ENCODE assay signal across 10 cellular contexts in genomic region chr1:40421694-40422384, GRCh38. TPM values are rescaled to one million over a fixed set of nuclear protein-coding genes. Genes with fewer than 3 reads are reported as not detected.
DNase-seq lines count a peak whose midpoint lies in the region; ATAC-seq and TF ChIP-seq lines count a peak whose summit lies in the region.
"Had no signal": no experiment of that assay in that cellular context is flagged by ENCODE, and none has a peak within 500 bp of the region (broad histone marks: within the 10 kb centered on the region; RNA-seq: fewer than 3 reads in every experiment).

No MANE protein-coding gene starts in this region.

- no peak overlapping the region for H3K4me3 ChIP-seq in astrocyte of the cerebellum (ENCODE audit: low read depth, low read length)
- no peak overlapping the region for H3K4me3 ChIP-seq in Karpas-422 (ENCODE audit: low read length)
- H3K4me3 ChIP-seq: cardiac muscle cell, tibial nerve had no signal

- H3K36me3 Mint-ChIP-seq in naive thymus-derived CD8-positive, alpha-beta T cell: peaks cover 16 to 83% (median 49%) of the 10 kb centered on the region in 3 donors

- H3K4me1 Mint-ChIP-seq in naive thymus-derived CD8-positive, alpha-beta T cell: peaks cover 21 to 48% (median 32%) of the 10 kb centered on the region in 4 donors

- no peaks in the 10 kb centered on the region for H4K20me1 ChIP-seq in Karpas-422 (ENCODE audit: insufficient read depth, low read depth, low read length)

- H3K9me2 ChIP-seq in Karpas-422 (replicated peaks; ENCODE audit: insufficient read depth, low read length): no peaks in the 10 kb centered on the region

- no peaks in the 10 kb centered on the region for H3K36me3 ChIP-seq in Karpas-422 (ENCODE audit: insufficient read depth, low read length)

- POLR2A ChIA-PET in naive thymus-derived CD8-positive, alpha-beta T cell (lab: Charles Lee): no interaction called here

- H3K9me3 ChIP-seq in Karpas-422 (ENCODE audit: low read length): no peaks in the 10 kb centered on the region
- H3K9me3 ChIP-seq: tibial nerve had no signal

- peaks cover 0 to 4% (median 0%) of the 10 kb centered on the region in 9 donors for H3K9me3 Mint-ChIP-seq in naive thymus-derived CD8-positive, alpha-beta T cell

- in situ Hi-C loops in astrocyte of the cerebellum (cut with HindIII; ENCODE audit: low sequenced_read_pairs): no loop called here

- ATAC-seq in naive thymus-derived CD8-positive, alpha-beta T cell: no peak
- ATAC-seq in GM19324 (IDR thresholded peaks at IDR 0.05; ENCODE audit: low FRiP score, unreplicated experiment): no peak
- ATAC-seq in GM19035 (IDR thresholded peaks at IDR 0.05; ENCODE audit: unreplicated experiment): no peak

- peak overlapping the region in 9 of 10 donors; percentile 61 to 88 (median 73) for H3K27ac Mint-ChIP-seq in naive thymus-derived CD8-positive, alpha-beta T cell

- H3K4me3 Mint-ChIP-seq in naive thymus-derived CD8-positive, alpha-beta T cell: peak overlapping the region in 1 of 10 donors; percentile 44

- H3K4me1 ChIP-seq in Karpas-422 (ENCODE audit: low read length): no peaks in the 10 kb centered on the region

- no peaks in the 10 kb centered on the region for H3K27me3 Mint-ChIP-seq in naive thymus-derived CD8-positive, alpha-beta T cell

- TF ChIP-seq CTCF in astrocyte of the cerebellum (IDR thresholded peaks at IDR 0.05; ENCODE audit: low read depth, low read length, missing control alignments): no peak

- no peak overlapping the region for H3K9ac ChIP-seq in Karpas-422 (ENCODE audit: low read length)

- no peak overlapping the region for H3K27ac ChIP-seq in Karpas-422 (ENCODE audit: low read length)
- H3K27ac ChIP-seq: cardiac muscle cell had no signal

- H3K27me3 ChIP-seq in Karpas-422 (ENCODE audit: low read length): no peaks in the 10 kb centered on the region
- H3K27me3 ChIP-seq: cardiac muscle cell, tibial nerve had no signal

- no peaks in the 10 kb centered on the region for H3K79me2 ChIP-seq in Karpas-422 (ENCODE audit: low read length)

- DNase-seq in COR-L47 (lab: John Stamatoyannopoulos, UW) (peak; percentile 52), NCI-H1092 (lab: John Stamatoyannopoulos, UW) (peak; percentile 56), astrocyte of the cerebellum (ENCODE audit: low read depth) (peak; percentile 31), Karpas-422 (no peak), NCI-H524 (lab: John Stamatoyannopoulos, UW) (no peak)
- no peak for DNase-seq in naive thymus-derived CD8-positive, alpha-beta T cell

- H2AFZ ChIP-seq in Karpas-422 (ENCODE audit: low read length): no peak overlapping the region

- no peak overlapping the region for H3K4me2 ChIP-seq in Karpas-422 (ENCODE audit: low read depth, low read length, poor library complexity, severe bottlenecking)

RNA-seq across cellular contexts. Expression of gene ZFP69B, which starts 28.4 kb away (rescaled TPM):
- 10 to 100 TPM; 12.8 to 13.0 TPM for total RNA-seq in naive thymus-derived CD8-positive, alpha-beta T cell
- 1 to 10 TPM; 1.9 to 4.4 (median 4.3) TPM for polyA plus RNA-seq in naive thymus-derived CD8-positive, alpha-beta T cell
- total RNA-seq in Karpas-422 (2014; rRNA removed; shearing (Covaris generic); ENCODE audit: low replicate concordance): 11.1 and 12.9 TPM in 2 replicates

RNA-seq across cellular contexts. Expression of gene SMAP2, which starts 48.3 kb away (rescaled TPM):
- total RNA-seq in naive thymus-derived CD8-positive, alpha-beta T cell: 100 to 1,000 TPM; 154 to 160 TPM
- 100 to 1,000 TPM; 297 to 506 (median 298) TPM for polyA plus RNA-seq in naive thymus-derived CD8-positive, alpha-beta T cell
- total RNA-seq in Karpas-422 (2014; rRNA removed; shearing (Covaris generic); ENCODE audit: low replicate concordance): 33.6 and 37.5 TPM in 2 replicates

RNA-seq across cellular contexts. Expression of gene ZFP69, which starts 55.3 kb away (rescaled TPM):
- 1 to 10 TPM; 3.8 to 4.5 TPM for total RNA-seq in naive thymus-derived CD8-positive, alpha-beta T cell
- polyA plus RNA-seq in naive thymus-derived CD8-positive, alpha-beta T cell: 1 to 10 TPM; 2.9 to 6.6 (median 6.2) TPM
- total RNA-seq in Karpas-422 (2014; rRNA removed; shearing (Covaris generic); ENCODE audit: low replicate concordance): 13.5 and 14.5 TPM in 2 replicates

Comparison
In these comparisons a context has a peak if more than half of its experiments do, and no peak if none do; other contexts are left out.
1. DNase-seq: peak in COR-L47 (single experiment), NCI-H1092 (single experiment) and astrocyte of the cerebellum (single experiment); none in naive thymus-derived CD8-positive, alpha-beta T cell (0 of 10), Karpas-422 (single experiment) and NCI-H524 (0 of 2).